Comparison of ENCODE assay signal across 10 cellular contexts in genomic region chr3:128307029-128307633, GRCh38.
DNase-seq lines count a peak whose midpoint lies in the region; ATAC-seq and TF ChIP-seq lines count a peak whose summit lies in the region.
"Had no signal": no experiment of that assay in that cellular context is flagged by ENCODE, and none has a peak within 500 bp of the region (broad histone marks: within the 10 kb centered on the region; RNA-seq: fewer than 3 reads in every experiment).

No MANE protein-coding gene starts in this region.

- H3K27ac ChIP-seq in spleen (no peak overlapping the region), aorta (ENCODE audit: low read depth in 1 of 2, low read length in 2 of 2) (no peak overlapping the region)
- H3K27ac ChIP-seq: BLaER1 had no signal

- no peaks in the 10 kb centered on the region for H3K9me3 Mint-ChIP-seq in MCF 10A (ENCODE audit: unreplicated experiment)
- H3K9me3 Mint-ChIP-seq in type B pancreatic cell = no peaks in the 10 kb centered on the region

- POLR2A ChIA-PET in MCF 10A (lab: Yijun Ruan, JAX) = no interaction called here

- BruUV-seq in MCF 10A (replicated peaks; lab: Mats Ljungman, UMichigan) = no TSS peak

- TF ChIP-seq CTCF in MCF 10A (IDR thresholded peaks at IDR 0.05; ENCODE audit: unreplicated experiment) (no peak), epithelial cell of proximal tubule (conservative IDR thresholded peaks at IDR 0.05; ENCODE audit: low read depth, low read length) (peak; percentile 32), type B pancreatic cell (conservative IDR thresholded peaks at IDR 0.05) (peak; percentile 37), spleen (IDR thresholded peaks at IDR 0.05 in 8 of 11, conservative IDR thresholded peaks at IDR 0.05 in 3 of 11) (no peak)

- no peak for TF ChIP-seq POLR2A in spleen (IDR thresholded peaks at IDR 0.05)

- no peak for ATAC-seq in HG02798 (IDR thresholded peaks at IDR 0.05; ENCODE audit: poor library complexity, unreplicated experiment)
- ATAC-seq in aorta (ENCODE audit: low FRiP score) = no peak

- H3K9me3 ChIP-seq in spleen (no peaks in the 10 kb centered on the region), aorta (ENCODE audit: control insufficient read depth, low read length) (no peaks in the 10 kb centered on the region)
- H3K9me3 ChIP-seq: BLaER1, MG63 had no signal

- H3K4me1 Mint-ChIP-seq in MCF 10A (ENCODE audit: insufficient read depth, unreplicated experiment) (no peaks in the 10 kb centered on the region), type B pancreatic cell (ENCODE audit: unreplicated experiment) (peaks cover 5% of the 10 kb centered on the region)

- H3K36me3 ChIP-seq in spleen (peaks cover 0 to 20% (median 0%) of the 10 kb centered on the region in 6 donors), aorta (ENCODE audit: control insufficient read depth in 1 of 2, insufficient read depth in 2 of 2, low read length in 1 of 2) (no peaks in the 10 kb centered on the region)
- H3K36me3 ChIP-seq: MG63 had no signal

- in situ Hi-C loops in T47D (cut with HindIII; ENCODE audit: low pct_unique_long_range_greater_than_20kb, low sequenced_read_pairs) = no loop called here

- H3K4me3 Mint-ChIP-seq in MCF 10A (ENCODE audit: unreplicated experiment) (no peak overlapping the region), type B pancreatic cell (no peak overlapping the region)

- CTCF ChIA-PET in MCF 10A (lab: Yijun Ruan, JAX) = interaction anchor here (1.8 kb wide), 1 partner anchor 15 kb away, joined by 6 read pairs; no protein-coding TSS in a partner anchor

- 94 to 100% (median 97%) methylated on average over 3 of the region's 3 CpGs for WGBS in spleen, 5 donors
- 88 to 94% methylated on average over 3 of the region's 3 CpGs for WGBS in aorta, 2 donors

- no peaks in the 10 kb centered on the region for H3K27me3 ChIP-seq in spleen (replicated peaks in 1 of 7)
- H3K27me3 ChIP-seq in aorta (ENCODE audit: control insufficient read depth in 1 of 2, insufficient read depth in 2 of 2, low read length in 1 of 2) = no peaks in the 10 kb centered on the region
- H3K27me3 ChIP-seq: BLaER1, MG63 had no signal

- intact Hi-C loops in MCF 10A (cut with micrococcal nuclease) = no loop called here
- intact Hi-C loops in spleen (cut with DNase I; ENCODE audit: low total_unique reads) = no loop called here
- intact Hi-C loops in aorta (cut with DNase I) = no loop called here

- H3K4me1 ChIP-seq in spleen (peaks cover 0 to 5% (median 0%) of the 10 kb centered on the region in 6 donors), aorta (ENCODE audit: control insufficient read depth in 1 of 2, insufficient read depth in 2 of 2, low read length in 2 of 2) (no peaks in the 10 kb centered on the region)
- H3K4me1 ChIP-seq: BLaER1 had no signal

- DNase-seq in T47D (ENCODE audit: low read depth in 1 of 2, low spot score in 1 of 2) (peak; percentile 52 to 62), MCF 10A (ENCODE audit: unreplicated experiment) (no peak), NCI-H774 (lab: John Stamatoyannopoulos, UW) (peak; percentile 19), epithelial cell of proximal tubule (ENCODE audit: low read depth) (no peak), type B pancreatic cell (ENCODE audit: extremely low spot score, unreplicated experiment) (peak; percentile 45), spleen (no peak), aorta (no peak)
- DNase-seq: MG63 had no signal

- no peaks in the 10 kb centered on the region for H3K36me3 Mint-ChIP-seq in MCF 10A (ENCODE audit: insufficient read depth, unreplicated experiment)
- H3K36me3 Mint-ChIP-seq in type B pancreatic cell = no peaks in the 10 kb centered on the region

- H3K4me3 ChIP-seq in epithelial cell of proximal tubule (ENCODE audit: low read depth, low read length) (no peak overlapping the region), spleen (no peak overlapping the region), aorta (ENCODE audit: low read length in 2 of 2) (no peak overlapping the region)
- H3K4me3 ChIP-seq: BLaER1, MG63 had no signal

- H3K27ac Mint-ChIP-seq in MCF 10A (ENCODE audit: low read depth, unreplicated experiment) (no peak overlapping the region), type B pancreatic cell (no peak overlapping the region)

- H3K27me3 Mint-ChIP-seq in MCF 10A (ENCODE audit: insufficient read depth, unreplicated experiment) (no peaks in the 10 kb centered on the region), type B pancreatic cell (no peaks in the 10 kb centered on the region)

Comparison
In these comparisons a context has a peak if more than half of its experiments do, and no peak if none do; other contexts are left out.
1. DNase-seq: peak in T47D (2 of 2), NCI-H774 (single experiment) and type B pancreatic cell (single experiment); none in MCF 10A (single experiment), epithelial cell of proximal tubule (single experiment), spleen (single experiment) and aorta (0 of 2).
2. CTCF ChIP-seq: peak in epithelial cell of proximal tubule (single experiment) and type B pancreatic cell (single experiment); none in MCF 10A (single experiment) and spleen (0 of 11).